Comparison of ENCODE assay signal across 8 cellular contexts in genomic region chr7:139915864-139916716, GRCh38.
A peak's percentile ranks its signal among the peaks of the same experiment; 100 is the strongest.
DNase-seq lines count a peak whose midpoint lies in the region; ATAC-seq and TF ChIP-seq lines count a peak whose summit lies in the region.

No MANE protein-coding gene starts in this region.

- H3K14ac ChIP-seq in mesenchymal stem cell (ENCODE audit: low read length in 2 of 2) = peak overlapping the region in 1 of 2 experiments; percentile 90

- H3K4me1 ChIP-seq in mesenchymal stem cell (ENCODE audit: control insufficient read depth, insufficient read depth, low read depth, low read length) = peaks cover 20% of the 10 kb centered on the region

- peak overlapping the region; percentile 84 for H3K27ac ChIP-seq in brain microvascular endothelial cell
- peak overlapping the region; percentile 92 for H3K27ac ChIP-seq in mesenchymal stem cell (ENCODE audit: low read length, poor library complexity, severe bottlenecking)

- no peak overlapping the region for H2BK5ac ChIP-seq in mesenchymal stem cell (ENCODE audit: low read depth, low read length, poor library complexity, severe bottlenecking)

- H3K23ac ChIP-seq in mesenchymal stem cell (ENCODE audit: low read length in 2 of 2) = peak overlapping the region in 1 of 2 experiments; percentile 50

- no peaks in the 10 kb centered on the region for H3K27me3 Mint-ChIP-seq in stimulated activated naive B cell treated with anti-CD40 and anti-IgM and Interleukin-4, amounts not matched to agents 10 μg/mL and 1 μg/mL and 100 μg/mL, for 72 hours

- peak; percentile 92 for ATAC-seq in HG03575 (IDR thresholded peaks at IDR 0.05; ENCODE audit: extremely low read depth, insufficient number of reproducible peaks, low FRiP score, unreplicated experiment)
- ATAC-seq in stimulated activated naive B cell treated with anti-CD40 and anti-IgM and Interleukin-4, amounts not matched to agents 10 μg/mL and 1 μg/mL and 100 μg/mL, for 72 hours (replicated peaks) = peak; percentile 91 to 93

- peak overlapping the region; percentile 71 to 99 for H2BK12ac ChIP-seq in mesenchymal stem cell (ENCODE audit: low read length in 2 of 2)

- H2AK5ac ChIP-seq in mesenchymal stem cell (ENCODE audit: low read length, severe bottlenecking) = peak overlapping the region; percentile 96

- H3K4me3 ChIP-seq in brain microvascular endothelial cell (ENCODE audit: low read depth, low read length) (no peak overlapping the region), mesenchymal stem cell (ENCODE audit: insufficient read depth in 1 of 2, low read depth in 1 of 2, low read length in 2 of 2) (peak overlapping the region in 1 of 2 experiments; percentile 29)

- H2AFZ ChIP-seq in mesenchymal stem cell (ENCODE audit: low read depth, low read length) = no peak overlapping the region

- H2BK15ac ChIP-seq in mesenchymal stem cell (ENCODE audit: low read depth, poor library complexity, severe bottlenecking) = no peak overlapping the region

- peak overlapping the region; percentile 72 to 84 for H3K18ac ChIP-seq in mesenchymal stem cell (ENCODE audit: low read depth in 1 of 2, low read length in 2 of 2)

- peaks cover 3% of the 10 kb centered on the region for H3K79me1 ChIP-seq in mesenchymal stem cell (replicated peaks; ENCODE audit: low read length, poor library complexity, severe bottlenecking)

- H4K91ac ChIP-seq in mesenchymal stem cell (ENCODE audit: low read length) = peak overlapping the region; percentile 87

- in situ Hi-C loops in brain microvascular endothelial cell (cut with HindIII; ENCODE audit: low pct_ligation_motif_present, low sequenced_read_pairs) = no loop called here

- peak overlapping the region; percentile 95 for H3K27ac Mint-ChIP-seq in stimulated activated naive B cell treated with anti-CD40 and anti-IgM and Interleukin-4, amounts not matched to agents 10 μg/mL and 1 μg/mL and 100 μg/mL, for 72 hours

- 25% methylated on average over 10 of the region's 10 CpGs for WGBS in mesenchymal stem cell

- H3K4me3 Mint-ChIP-seq in stimulated activated naive B cell treated with anti-CD40 and anti-IgM and Interleukin-4, amounts not matched to agents 10 μg/mL and 1 μg/mL and 100 μg/mL, for 72 hours = peak overlapping the region; percentile 63 to 67

- peaks cover 0 to 1% of the 10 kb centered on the region in 2 donors for H3K9me3 Mint-ChIP-seq in stimulated activated naive B cell treated with anti-CD40 and anti-IgM and Interleukin-4, amounts not matched to agents 10 μg/mL and 1 μg/mL and 100 μg/mL, for 72 hours

- peak overlapping the region; percentile 48 for H4K8ac ChIP-seq in mesenchymal stem cell (ENCODE audit: low read length)

- peak overlapping the region; percentile 33 for H3K4me2 ChIP-seq in mesenchymal stem cell (ENCODE audit: low read length, poor library complexity, severe bottlenecking)

- peak overlapping the region; percentile 51 for H2BK120ac ChIP-seq in mesenchymal stem cell (ENCODE audit: low read depth, low read length)

- H3K27me3 ChIP-seq in brain microvascular endothelial cell (replicated peaks) = no peaks in the 10 kb centered on the region
- no peaks in the 10 kb centered on the region for H3K27me3 ChIP-seq in mesenchymal stem cell (ENCODE audit: control insufficient read depth in 1 of 2, insufficient read depth in 1 of 2, low read length in 2 of 2)

- no peaks in the 10 kb centered on the region for H3K9me3 ChIP-seq in mesenchymal stem cell (ENCODE audit: control insufficient read depth, low read length)

- peaks cover 0 to 4% of the 10 kb centered on the region in 2 donors for H3K36me3 Mint-ChIP-seq in stimulated activated naive B cell treated with anti-CD40 and anti-IgM and Interleukin-4, amounts not matched to agents 10 μg/mL and 1 μg/mL and 100 μg/mL, for 72 hours

- peak; percentile 84 for DNase-seq in CD1c-positive myeloid dendritic cell (ENCODE audit: extremely low spot score)
- DNase-seq in GM20000 (ENCODE audit: low spot score) = peak; percentile 75
- DNase-seq in T1000 (lab: John Stamatoyannopoulos, UW) = peak; percentile 61
- peak; percentile 97 for DNase-seq in brain microvascular endothelial cell
- DNase-seq in mesenchymal stem cell = peak; percentile 97
- DNase-seq in stimulated activated naive B cell treated with anti-CD40 and anti-IgM and Interleukin-4, amounts not matched to agents 10 μg/mL and 1 μg/mL and 100 μg/mL, for 72 hours = peak; percentile 81
- DNase-seq in D341Med (ENCODE audit: low spot score) = no peak

- peak overlapping the region; percentile 26 to 81 for H3K4ac ChIP-seq in mesenchymal stem cell (ENCODE audit: low read depth in 1 of 2, low read length in 2 of 2)

- H3K36me3 ChIP-seq in brain microvascular endothelial cell (replicated peaks) (no peaks in the 10 kb centered on the region), mesenchymal stem cell (ENCODE audit: control insufficient read depth in 1 of 2, insufficient read depth in 2 of 2, low read depth in 1 of 2, low read length in 2 of 2) (no peaks in the 10 kb centered on the region)

- peaks cover 34 to 60% of the 10 kb centered on the region in 2 donors for H3K4me1 Mint-ChIP-seq in stimulated activated naive B cell treated with anti-CD40 and anti-IgM and Interleukin-4, amounts not matched to agents 10 μg/mL and 1 μg/mL and 100 μg/mL, for 72 hours

- TF ChIP-seq CTCF in GM20000 (IDR thresholded peaks at IDR 0.05; ENCODE audit: extremely low read depth, missing control alignments) (no peak), brain microvascular endothelial cell (IDR thresholded peaks at IDR 0.05; ENCODE audit: low read depth, low read length, missing control alignments) (no peak)

- peak overlapping the region; percentile 60 for H3K9ac ChIP-seq in mesenchymal stem cell (ENCODE audit: low read length)
